Comparison of ENCODE assay signal across 8 cellular contexts in genomic region chr2:28810384-28811285, GRCh38. TPM values are rescaled to one million over a fixed set of nuclear protein-coding genes. Genes with fewer than 3 reads are reported as not detected.
DNase-seq lines count a peak whose midpoint lies in the region; ATAC-seq and TF ChIP-seq lines count a peak whose summit lies in the region.

Gene SPDYA, plus strand, starts transcription at chr2:28810834. Its CDS starts 5,181 bp downstream, at chr2:28816015.

- 29% methylated on average over 53 of the region's 97 CpGs for WGBS in SK-N-SH (ENCODE audit: low lambda C conversion rate)
- no CpG with 5 or more reads among the region's 97 CpGs for WGBS in trophoblast cell (ENCODE audit: extremely low coverage, insufficient coverage, insufficient read length)

- no peak within 1 kb of the TSS for H4K91ac ChIP-seq in trophoblast cell (ENCODE audit: low read depth, low read length)

- POLR2A ChIA-PET in SK-N-SH (lab: Yijun Ruan, JAX): no interaction called here

- H3K36me3 ChIP-seq in SK-N-SH (replicated peaks in 1 of 2; ENCODE audit: control insufficient read depth in 1 of 2, insufficient read depth in 2 of 2, low read length in 1 of 2) (peaks cover 0 to 25% of the 10 kb centered on the region in 2 experiments), trophoblast cell (ENCODE audit: control insufficient read depth in 1 of 2, insufficient read depth in 2 of 2, low read length in 2 of 2) (peaks cover 0 to 3% of the 10 kb centered on the region in 2 experiments), tibial artery (peaks cover 13 to 23% (median 16%) of the 10 kb centered on the region in 3 donors)

- no peak within 1 kb of the TSS for H2BK120ac ChIP-seq in trophoblast cell (ENCODE audit: insufficient read depth, low read length, poor library complexity)

- peak; percentile 85 for ATAC-seq in HG03432 (IDR thresholded peaks at IDR 0.05; ENCODE audit: unreplicated experiment)
- peak; percentile 90 to 97 for ATAC-seq in activated naive CD4-positive, alpha-beta T cell treated with anti-CD3 and anti-CD28 coated beads, Interleukin-2, amount 50 U/mL, for 72 hours

- peak within 1 kb of the TSS; percentile 56 to 57; a peak in 3 of 4 replicates for H3K4me3 ChIP-seq in SK-N-SH (ENCODE audit: low read depth in 2 of 2, low read length in 1 of 2)
- H3K4me3 ChIP-seq in trophoblast cell (ENCODE audit: low read depth, low read length): peak within 1 kb of the TSS; percentile 65
- H3K4me3 ChIP-seq in tibial artery: peak within 1 kb of the TSS; percentile 47 to 53

- H3K27ac Mint-ChIP-seq in activated naive CD4-positive, alpha-beta T cell treated with anti-CD3 and anti-CD28 coated beads, Interleukin-2, amount 50 U/mL, for 72 hours: peak within 1 kb of the TSS in 1 of 2 donors; percentile 79

- H4K8ac ChIP-seq in trophoblast cell (ENCODE audit: low read depth, low read length): no peak within 1 kb of the TSS

- no peak within 1 kb of the TSS for H2BK12ac ChIP-seq in trophoblast cell (ENCODE audit: low read length)

- TF ChIP-seq RAD21 in SK-N-SH (IDR thresholded peaks at IDR 0.05; ENCODE audit: low read length): no peak

- H3K4me2 ChIP-seq in SK-N-SH: peak within 1 kb of the TSS; percentile 65
- H3K4me2 ChIP-seq in trophoblast cell (ENCODE audit: low read length): peak within 1 kb of the TSS; percentile 96

- no peak within 1 kb of the TSS; the same call in 1 of the 2 replicates for H2AFZ ChIP-seq in SK-N-SH (ENCODE audit: low read depth)
- H2AFZ ChIP-seq in trophoblast cell (ENCODE audit: insufficient read depth, low read length, poor library complexity): peak within 1 kb of the TSS; percentile 66

- H3K27me3 ChIP-seq in SK-N-SH (ENCODE audit: insufficient read depth) (no peaks in the 10 kb centered on the region), trophoblast cell (ENCODE audit: insufficient read depth, low read length) (no peaks in the 10 kb centered on the region), tibial artery (no peaks in the 10 kb centered on the region)

- H3K9ac ChIP-seq in SK-N-SH (peak within 1 kb of the TSS; percentile 26; the same call in 1 of the 2 replicates), trophoblast cell (ENCODE audit: low read length) (peak within 1 kb of the TSS; percentile 55)

- peaks cover 0 to 10% of the 10 kb centered on the region in 2 donors for H3K36me3 Mint-ChIP-seq in activated naive CD4-positive, alpha-beta T cell treated with anti-CD3 and anti-CD28 coated beads, Interleukin-2, amount 50 U/mL, for 72 hours

- TF ChIP-seq EP300 in SK-N-SH (IDR thresholded peaks at IDR 0.05; ENCODE audit: borderline replicate concordance in 1 of 2, low read depth in 1 of 2, low read length in 1 of 2): no peak

- H3K23ac ChIP-seq in trophoblast cell (ENCODE audit: low read length): no peak within 1 kb of the TSS

- H3F3A ChIP-seq in SK-N-SH (replicated peaks; ENCODE audit: insufficient read depth): peaks cover 36% of the 10 kb centered on the region

- H3K79me1 ChIP-seq in trophoblast cell (ENCODE audit: low read length): no peaks in the 10 kb centered on the region

- H3K4me1 ChIP-seq in SK-N-SH (ENCODE audit: control insufficient read depth in 1 of 2, insufficient read depth in 2 of 2, low read depth in 1 of 2, low read length in 1 of 2) (peaks cover 0 to 5% of the 10 kb centered on the region in 2 experiments; a peak in 1 of 4 replicates), trophoblast cell (ENCODE audit: control insufficient read depth in 1 of 2, insufficient read depth in 2 of 2, low read length in 2 of 2) (peaks cover 10 to 11% of the 10 kb centered on the region in 2 experiments), tibial artery (peaks cover 0 to 17% (median 12%) of the 10 kb centered on the region in 4 donors)

- H3K27ac ChIP-seq in SK-N-SH (ENCODE audit: low read depth in 2 of 2, low read length in 1 of 2) (peak within 1 kb of the TSS in 1 of 2 experiments; percentile 43; a peak in 1 of 4 replicates), trophoblast cell (ENCODE audit: low read depth, low read length) (no peak within 1 kb of the TSS), tibial artery (peak within 1 kb of the TSS; percentile 11 to 52)

- CTCF ChIA-PET in SK-N-SH (lab: Yijun Ruan, JAX): interaction anchor here (0.9 to 3.2 kb wide), 7 partner anchors 10 to 367 kb away, joined by 3 to 22 read pairs (median 4); no protein-coding TSS in a partner anchor

- no peak within 1 kb of the TSS for H2BK5ac ChIP-seq in trophoblast cell (ENCODE audit: low read depth, low read length, poor library complexity)

- no peaks in the 10 kb centered on the region for H3K9me2 ChIP-seq in SK-N-SH

- no peak for TF ChIP-seq CTCF in SK-N-SH (IDR thresholded peaks at IDR 0.05)
- no peak for TF ChIP-seq CTCF in tibial artery (IDR thresholded peaks at IDR 0.05)

- no peaks in the 10 kb centered on the region for H4K20me1 ChIP-seq in SK-N-SH (ENCODE audit: insufficient read depth)

- peak; percentile 20 for TF ChIP-seq POLR2A in GM19099 (IDR thresholded peaks at IDR 0.05; ENCODE audit: extremely low read depth, insufficient read length, low read depth)

- intact Hi-C loops in head of caudate nucleus (cut with DNase I) (no loop called here), tibial artery (cut with DNase I; ENCODE audit: low total_unique reads) (no loop called here)

- H3K9me3 Mint-ChIP-seq in activated naive CD4-positive, alpha-beta T cell treated with anti-CD3 and anti-CD28 coated beads, Interleukin-2, amount 50 U/mL, for 72 hours: no peaks in the 10 kb centered on the region

- no peak within 1 kb of the TSS for H2AK5ac ChIP-seq in trophoblast cell (ENCODE audit: low read length)

- H3K18ac ChIP-seq in trophoblast cell (ENCODE audit: low read length): no peak within 1 kb of the TSS

- peak within 1 kb of the TSS; percentile 81 for H4K12ac ChIP-seq in trophoblast cell (ENCODE audit: low read depth, low read length)

- no peaks in the 10 kb centered on the region for H3K9me3 ChIP-seq in SK-N-SH
- no peaks in the 10 kb centered on the region for H3K9me3 ChIP-seq in trophoblast cell (ENCODE audit: insufficient read depth, low read depth, low read length)
- no peaks in the 10 kb centered on the region for H3K9me3 ChIP-seq in tibial artery

- H3K79me2 ChIP-seq in SK-N-SH (ENCODE audit: insufficient read depth) (no peaks in the 10 kb centered on the region), trophoblast cell (ENCODE audit: control insufficient read depth, insufficient read depth, low read length, poor library complexity) (no peaks in the 10 kb centered on the region)

- no peak within 1 kb of the TSS for H3K14ac ChIP-seq in trophoblast cell (ENCODE audit: low read length)

- H3K4ac ChIP-seq in trophoblast cell (ENCODE audit: low read depth, low read length): no peak within 1 kb of the TSS

- DNase-seq in AG08396 (ENCODE audit: low spot score): peak; percentile 88
- DNase-seq in SK-N-SH: peak; percentile 99
- DNase-seq in activated naive CD4-positive, alpha-beta T cell treated with anti-CD3 and anti-CD28 coated beads, Interleukin-2, amount 50 U/mL, for 72 hours (ENCODE audit: low spot score in 2 of 2): peak; percentile 82 to 84
- DNase-seq in head of caudate nucleus: peak; percentile 17 to 85 (median 72)
- peak; percentile 80 to 83 for DNase-seq in trophoblast cell
- peak; percentile 58 to 85 for DNase-seq in tibial artery

TF ChIP-seq in SK-N-SH, 30 proteins besides CTCF, POLR2A, EP300 and RAD21 (continues in another document):
- TF ChIP-seq USF1 (IDR thresholded peaks at IDR 0.05; ENCODE audit: borderline replicate concordance, low read depth): peak; percentile 7; the same call in 1 of the 2 replicates
- TF ChIP-seq NFIC (IDR thresholded peaks at IDR 0.05; ENCODE audit: borderline replicate concordance): no peak
- TF ChIP-seq, protein P1, sequence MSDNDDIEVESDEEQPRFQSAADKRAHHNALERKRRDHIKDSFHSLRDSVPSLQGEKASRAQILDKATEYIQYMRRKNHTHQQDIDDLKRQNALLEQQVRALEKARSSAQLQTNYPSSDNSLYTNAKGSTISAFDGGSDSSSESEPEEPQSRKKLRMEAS (IDR thresholded peaks at IDR 0.05; ENCODE audit: low read depth): peak; percentile 62; the same call in 1 of the 2 replicates
- TF ChIP-seq, protein P2, sequence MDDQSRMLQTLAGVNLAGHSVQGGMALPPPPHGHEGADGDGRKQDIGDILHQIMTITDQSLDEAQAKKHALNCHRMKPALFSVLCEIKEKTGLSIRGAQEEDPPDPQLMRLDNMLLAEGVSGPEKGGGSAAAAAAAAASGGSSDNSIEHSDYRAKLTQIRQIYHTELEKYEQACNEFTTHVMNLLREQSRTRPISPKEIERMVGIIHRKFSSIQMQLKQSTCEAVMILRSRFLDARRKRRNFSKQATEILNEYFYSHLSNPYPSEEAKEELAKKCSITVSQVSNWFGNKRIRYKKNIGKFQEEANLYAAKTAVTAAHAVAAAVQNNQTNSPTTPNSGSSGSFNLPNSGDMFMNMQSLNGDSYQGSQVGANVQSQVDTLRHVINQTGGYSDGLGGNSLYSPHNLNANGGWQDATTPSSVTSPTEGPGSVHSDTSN (IDR thresholded peaks at IDR 0.05): no peak
- no peak for TF ChIP-seq TAF1 (IDR thresholded peaks at IDR 0.05; ENCODE audit: borderline replicate concordance, low read depth, low read length)
- no peak for TF ChIP-seq FOXJ3 (CRISPR knock-in tag; IDR thresholded peaks at IDR 0.05)
- TF ChIP-seq MXI1 (IDR thresholded peaks at IDR 0.05; ENCODE audit: low read depth, low read length): peak; percentile 81; the same call in 1 of the 2 replicates
- peak; percentile 14; the same call in 1 of the 2 replicates for TF ChIP-seq POLR2AphosphoS5 (IDR thresholded peaks at IDR 0.05; ENCODE audit: low read depth, low read length)
- TF ChIP-seq RCOR1 (IDR thresholded peaks at IDR 0.05; ENCODE audit: low read length): 0 out of 2 replicates have a peak, but pooled peaks have one; percentile 8

RNA-seq across cellular contexts. Expression of gene SPDYA, which starts in this region (rescaled TPM):
- 0.10 TPM in 1 of 2 replicates, not detected in the other for polyA plus RNA-seq in SK-N-SH (2012; rRNA removed)
- polyA plus RNA-seq in SK-N-SH (2012; cell fraction: cytosol; rRNA removed): 0.04 TPM in 2 replicates
- 0.11 and 0.18 TPM in 2 replicates for polyA plus RNA-seq in SK-N-SH (2012; cell fraction: nucleus; rRNA removed)
- total RNA-seq in activated naive CD4-positive, alpha-beta T cell treated with anti-CD3 and anti-CD28 coated beads, Interleukin-2, amount 50 U/mL, for 72 hours: 1 to 10 TPM; 1.8 to 2.0 TPM
- 4.4 and 4.5 TPM in 2 replicates for polyA plus RNA-seq in trophoblast cell (2013)

Comparison
In these comparisons a context has a peak if more than half of its experiments do, and no peak if none do; other contexts are left out.
1. Peak in DNase-seq, H3K4me3 ChIP-seq, H3K9ac ChIP-seq and H3K4me2 ChIP-seq in SK-N-SH; RNA of the gene not detected or under 1 TPM.